21 cellular contexts compared by ENCODE assay signal in genomic region chr6:81263531-81264168, GRCh38.
"Had no signal": no experiment of that assay in that cellular context is flagged by ENCODE, and none has a peak within 500 bp of the region (broad histone marks: within the 10 kb centered on the region; RNA-seq: fewer than 3 reads in every experiment).

No MANE protein-coding gene starts in this region.

- H3K36me3 ChIP-seq: ascending aorta, Peyer's patch had no signal

- H3K9me3 ChIP-seq: ascending aorta, Peyer's patch had no signal

- H3K9ac ChIP-seq: KMS-11 had no signal

- H3K36me3 Mint-ChIP-seq: activated CD8-positive, alpha-beta memory T cell treated with anti-CD3 and anti-CD28 coated beads, Interleukin-2, amount 10 ng/mL, durations not matched to agents 7 days and 5 days; activated naive CD4-positive, alpha-beta T cell treated with anti-CD3 and anti-CD28 coated beads, Interleukin-2, amount 50 U/mL, for 24 hours; brain had no signal

- H3K27me3 ChIP-seq: ascending aorta, Peyer's patch had no signal

- ATAC-seq: activated CD4-positive, CD25-positive, alpha-beta regulatory T cell treated with anti-CD3 and anti-CD28 coated beads, Interleukin-2, amount 50 U/mL, for 24 hours; activated CD8-positive, alpha-beta memory T cell treated with anti-CD3 and anti-CD28 coated beads, Interleukin-2, amount 10 ng/mL, durations not matched to agents 7 days and 5 days had no signal

- DNase-seq: activated CD4-positive, alpha-beta T cell treated with anti-CD3 and anti-CD28 coated beads for 4 hours; activated CD4-positive, alpha-beta T cell treated with anti-CD3 and anti-CD28 coated beads, Interleukin-2, amount 50 U/mL, for 4 hours; activated CD8-positive, alpha-beta memory T cell treated with anti-CD3 and anti-CD28 coated beads, Interleukin-2, amount 10 ng/mL, durations not matched to agents 7 days and 5 days; activated effector memory CD4-positive, alpha-beta T cell treated with Interleukin-2 at 50 U/mL for 16 hours; activated naive CD4-positive, alpha-beta T cell; activated T-cell treated with anti-CD3 and anti-CD28 coated beads, Interleukin-2, amount 50 U/mL, for 24 hours; MV-4-11; NCI-H1105; NCI-H1436; NCI-H1694 treated with DMSO at 0.1 percent for 48 hours; NCI-H2029 treated with DMSO at 0.1 percent for 48 hours; SHP77 treated with DMSO at 0.1 percent for 48 hours had no signal

- H3K4me1 ChIP-seq: Peyer's patch had no signal

- H3K4me3 ChIP-seq: ascending aorta, Peyer's patch had no signal

- H3K4me2 ChIP-seq: KMS-11 had no signal

- H3K4me1 Mint-ChIP-seq: activated CD8-positive, alpha-beta memory T cell treated with anti-CD3 and anti-CD28 coated beads, Interleukin-2, amount 10 ng/mL, durations not matched to agents 7 days and 5 days; activated naive CD4-positive, alpha-beta T cell treated with anti-CD3 and anti-CD28 coated beads, Interleukin-2, amount 50 U/mL, for 24 hours; brain had no signal

- H3K4me3 Mint-ChIP-seq: activated CD8-positive, alpha-beta memory T cell treated with anti-CD3 and anti-CD28 coated beads, Interleukin-2, amount 10 ng/mL, durations not matched to agents 7 days and 5 days; activated naive CD4-positive, alpha-beta T cell treated with anti-CD3 and anti-CD28 coated beads, Interleukin-2, amount 50 U/mL, for 24 hours; activated T-cell treated with anti-CD3 and anti-CD28 coated beads, Interleukin-2, amount 50 U/mL, for 24 hours; activated T-helper 1 cell treated with anti-CD3 and anti-CD28 coated beads, Interleukin-12 subunit alpha, Interleukin-12 subunit beta, Interleukin-2, Interleukin-4 antibody, amounts not matched to agents 30 ng/mL and 10 ng/mL and 1 ng/mL, durations not matched to agents 14 hours and 24 hours and 36 hours; brain; T-helper 1 cell treated with Interleukin-12 subunit alpha and Interleukin-12 subunit beta and Interleukin-4 antibody, amounts not matched to agents 30 μg/mL and 1 μg/mL, for 36 hours had no signal

- H3K27ac Mint-ChIP-seq: activated CD8-positive, alpha-beta memory T cell treated with anti-CD3 and anti-CD28 coated beads, Interleukin-2, amount 10 ng/mL, durations not matched to agents 7 days and 5 days; activated naive CD4-positive, alpha-beta T cell treated with anti-CD3 and anti-CD28 coated beads, Interleukin-2, amount 50 U/mL, for 24 hours; activated T-cell treated with anti-CD3 and anti-CD28 coated beads, Interleukin-2, amount 50 U/mL, for 24 hours; activated T-helper 1 cell treated with anti-CD3 and anti-CD28 coated beads, Interleukin-12 subunit alpha, Interleukin-12 subunit beta, Interleukin-2, Interleukin-4 antibody, amounts not matched to agents 30 ng/mL and 10 ng/mL and 1 ng/mL, durations not matched to agents 14 hours and 24 hours and 36 hours; brain; T-helper 1 cell treated with Interleukin-12 subunit alpha and Interleukin-12 subunit beta and Interleukin-4 antibody, amounts not matched to agents 30 μg/mL and 1 μg/mL, for 36 hours had no signal

- H3K9me3 Mint-ChIP-seq: T-helper 1 cell treated with Interleukin-12 subunit alpha and Interleukin-12 subunit beta and Interleukin-4 antibody, amounts not matched to agents 30 μg/mL and 1 μg/mL, for 36 hours had no signal

- H3K27ac ChIP-seq: KMS-11, Peyer's patch, RWPE1 had no signal
